ENCODE assay signal across 8 cellular contexts in the genomic region with DNA sequence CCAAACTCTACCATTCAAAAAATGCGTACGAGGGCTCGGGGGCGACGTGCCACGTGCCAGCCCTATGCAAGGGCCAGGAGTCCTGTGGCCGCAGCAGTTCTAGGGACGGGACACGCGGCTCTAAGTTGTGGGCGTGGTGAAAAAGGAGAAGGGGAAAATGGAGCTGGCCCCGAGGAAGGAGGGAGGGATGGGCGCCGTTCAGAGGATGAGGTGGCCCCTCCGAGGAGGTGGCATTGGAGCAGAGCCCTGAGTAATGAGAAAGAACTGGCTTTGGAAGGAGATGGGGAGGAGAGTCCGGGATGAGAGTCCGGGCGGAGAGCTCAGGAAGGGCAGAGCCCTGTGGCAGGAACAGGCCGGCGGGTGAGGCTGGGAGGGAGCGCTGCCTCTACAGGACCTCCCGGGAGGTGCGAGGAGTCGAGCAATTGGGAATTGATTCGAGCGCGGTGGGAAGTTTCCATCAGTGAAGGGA. TPM values are rescaled to one million over a fixed set of nuclear protein-coding genes. Genes with fewer than 3 reads are reported as not detected.
DNase-seq lines count a peak whose midpoint lies in the region; ATAC-seq and TF ChIP-seq lines count a peak whose summit lies in the region.

No MANE protein-coding gene starts in this region.

- no TSS peak for BruUV-seq in OCI-LY7 (replicated peaks; lab: Mats Ljungman, UMichigan)

- H3K36me3 Mint-ChIP-seq in stimulated activated naive CD8-positive, alpha-beta T cell treated with anti-CD3 and anti-CD28 coated beads, Interleukin-15, Interleukin-2, amounts not matched to agents 100 ng/mL and 50 ng/mL, for 24 hours (ENCODE audit: low read depth): peaks cover 5% of the 10 kb centered on the region

- TF ChIP-seq EP300 in upper lobe of left lung (IDR thresholded peaks at IDR 0.05): no peak

- TF ChIP-seq CTCF in astrocyte of the spinal cord (IDR thresholded peaks at IDR 0.05; ENCODE audit: low read depth, low read length) (no peak), right lobe of liver (IDR thresholded peaks at IDR 0.05) (no peak), upper lobe of left lung (IDR thresholded peaks at IDR 0.05) (no peak), OCI-LY7 (conservative IDR thresholded peaks at IDR 0.05; ENCODE audit: low read length) (no peak)

- H3K4me1 Mint-ChIP-seq in stimulated activated naive CD8-positive, alpha-beta T cell treated with anti-CD3 and anti-CD28 coated beads, Interleukin-15, Interleukin-2, amounts not matched to agents 100 ng/mL and 50 ng/mL, for 24 hours (ENCODE audit: low read depth): peaks cover 6% of the 10 kb centered on the region

- intact Hi-C loops in right lobe of liver (cut with DNase I): no loop called here
- intact Hi-C loops in OCI-LY7 (cut with micrococcal nuclease; ENCODE audit: unreplicated experiment): no loop called here

- H3K27me3 Mint-ChIP-seq in stimulated activated naive CD8-positive, alpha-beta T cell treated with anti-CD3 and anti-CD28 coated beads, Interleukin-15, Interleukin-2, amounts not matched to agents 100 ng/mL and 50 ng/mL, for 24 hours: peaks cover 26% of the 10 kb centered on the region

- no peaks in the 10 kb centered on the region for H3K36me3 ChIP-seq in right lobe of liver
- H3K36me3 ChIP-seq in upper lobe of left lung: no peaks in the 10 kb centered on the region
- H3K36me3 ChIP-seq in OCI-LY7 (ENCODE audit: insufficient read depth, low read length): no peaks in the 10 kb centered on the region

- in situ Hi-C loops in astrocyte of the spinal cord (cut with HindIII; ENCODE audit: low sequenced_read_pairs): loop anchor here (10.0 kb wide), 2 partner anchors 108 to 158 kb away; a partner anchor contains a TSS

- no peaks in the 10 kb centered on the region for H3K79me2 ChIP-seq in OCI-LY7 (ENCODE audit: insufficient read depth, low read depth, low read length)

- DNase-seq in stimulated activated naive CD8-positive, alpha-beta T cell treated with anti-CD3 and anti-CD28 coated beads, Interleukin-15, Interleukin-2, amounts not matched to agents 100 U/mL and 50 U/mL, for 24 hours: no peak
- DNase-seq in astrocyte of the spinal cord (ENCODE audit: low read depth, low spot score): no peak
- peak in 1 of 3 donors; percentile 35 for DNase-seq in right lobe of liver
- DNase-seq in upper lobe of left lung: no peak
- no peak for DNase-seq in activated effector memory CD4-positive, alpha-beta T cell treated with Interleukin-2 at 50 U/mL for 16 hours
- no peak for DNase-seq in OCI-LY7 (ENCODE audit: low spot score)

- H3K27ac ChIP-seq in right lobe of liver: no peak overlapping the region
- peak overlapping the region in 3 of 4 donors; percentile 18 to 57 (median 31) for H3K27ac ChIP-seq in upper lobe of left lung
- H3K27ac ChIP-seq in OCI-LY7 (ENCODE audit: low read depth, low read length, poor library complexity, severe bottlenecking): no peak overlapping the region

- H3K9me3 Mint-ChIP-seq in stimulated activated naive CD8-positive, alpha-beta T cell treated with anti-CD3 and anti-CD28 coated beads, Interleukin-15, Interleukin-2, amounts not matched to agents 100 ng/mL and 50 ng/mL, for 24 hours: no peaks in the 10 kb centered on the region

- H3K9me3 ChIP-seq in right lobe of liver (no peaks in the 10 kb centered on the region), upper lobe of left lung (no peaks in the 10 kb centered on the region), OCI-LY7 (ENCODE audit: low read length) (peaks cover 8% of the 10 kb centered on the region; the same call in 1 of the 2 replicates)

- H4K20me1 ChIP-seq in OCI-LY7 (ENCODE audit: insufficient read depth, low read length): no peaks in the 10 kb centered on the region

- ATAC-seq in stimulated activated naive CD8-positive, alpha-beta T cell treated with anti-CD3 and anti-CD28 coated beads, Interleukin-15, Interleukin-2, amounts not matched to agents 100 U/mL and 50 U/mL, for 24 hours: no peak
- ATAC-seq in right lobe of liver: peak; percentile 4 to 30 (median 16)
- peak; percentile 41 to 67 for ATAC-seq in upper lobe of left lung (ENCODE audit: low FRiP score in 2 of 2)
- no peak for ATAC-seq in GM18505 (IDR thresholded peaks at IDR 0.05; ENCODE audit: unreplicated experiment)

- no peaks in the 10 kb centered on the region for H3K9me2 ChIP-seq in OCI-LY7 (ENCODE audit: insufficient read depth, low read length)

- no peak overlapping the region for H3K4me2 ChIP-seq in OCI-LY7 (ENCODE audit: low read length)

- peak overlapping the region; percentile 20 for H3K4me3 ChIP-seq in astrocyte of the spinal cord (ENCODE audit: low read depth, low read length)
- H3K4me3 ChIP-seq in right lobe of liver: peak overlapping the region in 1 of 3 donors; percentile 0
- peak overlapping the region; percentile 4 to 49 (median 40) for H3K4me3 ChIP-seq in upper lobe of left lung
- no peak overlapping the region for H3K4me3 ChIP-seq in OCI-LY7 (ENCODE audit: low read depth, low read length, poor library complexity, severe bottlenecking)

- peak overlapping the region; percentile 49 for H3K4me3 Mint-ChIP-seq in stimulated activated naive CD8-positive, alpha-beta T cell treated with anti-CD3 and anti-CD28 coated beads, Interleukin-15, Interleukin-2, amounts not matched to agents 100 ng/mL and 50 ng/mL, for 24 hours

- H3K27me3 ChIP-seq in right lobe of liver (no peaks in the 10 kb centered on the region), upper lobe of left lung (no peaks in the 10 kb centered on the region)

- TF ChIP-seq POLR2A in right lobe of liver (IDR thresholded peaks at IDR 0.05) (no peak), upper lobe of left lung (IDR thresholded peaks at IDR 0.05) (no peak), GM18505 (IDR thresholded peaks at IDR 0.05; ENCODE audit: borderline replicate concordance, extremely low read depth, insufficient read depth, insufficient read length) (no peak)

- H3K27ac Mint-ChIP-seq in stimulated activated naive CD8-positive, alpha-beta T cell treated with anti-CD3 and anti-CD28 coated beads, Interleukin-15, Interleukin-2, amounts not matched to agents 100 ng/mL and 50 ng/mL, for 24 hours: no peak overlapping the region

- CTCF ChIA-PET in OCI-LY7 (lab: Charles Lee; ENCODE audit: unreplicated experiment): no interaction called here

- H3K4me1 ChIP-seq in right lobe of liver (peaks cover 0 to 10% (median 3%) of the 10 kb centered on the region in 4 donors), upper lobe of left lung (peaks cover 18 to 21% (median 20%) of the 10 kb centered on the region in 4 donors), OCI-LY7 (ENCODE audit: insufficient read depth, low read length, poor library complexity, severe bottlenecking) (no peaks in the 10 kb centered on the region)

- 52% methylated on average over 22 of the region's 27 CpGs for WGBS in right lobe of liver (ENCODE audit: insufficient coverage, low coverage, low lambda C conversion rate, missing lambda C conversion rate)
- 2 to 4% methylated on average over 26 to 27 of the region's 27 CpGs for WGBS in upper lobe of left lung, 2 donors

- no peak overlapping the region for H2AFZ ChIP-seq in OCI-LY7 (ENCODE audit: low read length)

- POLR2A ChIA-PET in OCI-LY7 (lab: Charles Lee): interaction anchor here (0.5 kb wide), 1 partner anchor 17 kb away, joined by 3 read pairs; no protein-coding TSS in a partner anchor

RNA-seq across cellular contexts. Expression of a gene that starts 21.0 kb away (rescaled TPM):
- total RNA-seq in right lobe of liver (10 to 100 TPM; 23.2 to 35.3 (median 24.7) TPM), upper lobe of left lung (10 to 100 TPM; 58.6 to 95.3 (median 72.5) TPM), OCI-LY7 (2022) (88.1 and 88.5 TPM in 2 replicates)
- 51.9 and 72.4 TPM in 2 replicates for total RNA-seq in OCI-LY7 (2014; rRNA removed; shearing (Covaris generic))

RNA-seq across cellular contexts. Expression of a gene that starts 28.5 kb away (rescaled TPM):
- under 1 TPM in 1 of 6 experiments, not detected in 5; 0.12 TPM for total RNA-seq in right lobe of liver
- under 1 TPM in 3 of 6 donors, not detected in 3; 0.09 to 0.30 (median 0.15) TPM for total RNA-seq in upper lobe of left lung
- total RNA-seq in OCI-LY7 (2014; rRNA removed; shearing (Covaris generic)): not detected in 2 replicates
- total RNA-seq in OCI-LY7 (2022): 0.11 TPM in 1 of 2 replicates, not detected in the other

RNA-seq across cellular contexts. Expression of a gene that starts 32.8 kb away (rescaled TPM):
- total RNA-seq in right lobe of liver (100 to 1,000 TPM; 144 to 385 (median 177) TPM), upper lobe of left lung (100 to 1,000 TPM; 184 to 510 (median 271) TPM), OCI-LY7 (2022) (373 and 448 TPM in 2 replicates)
- total RNA-seq in OCI-LY7 (2014; rRNA removed; shearing (Covaris generic)): 523 and 811 TPM in 2 replicates

Comparison
In these comparisons a context has a peak if more than half of its experiments do, and no peak if none do; other contexts are left out.
1. ATAC-seq: peak in right lobe of liver (4 of 4) and upper lobe of left lung (2 of 2); none in stimulated activated naive CD8-positive, alpha-beta T cell treated with anti-CD3 and anti-CD28 coated beads, Interleukin-15, Interleukin-2, amounts not matched to agents 100 U/mL and 50 U/mL, for 24 hours (single experiment) and GM18505 (single experiment).
2. H3K27ac ChIP-seq: peak in upper lobe of left lung (3 of 4); none in right lobe of liver (0 of 3) and OCI-LY7 (single experiment).